In the genomic region with DNA sequence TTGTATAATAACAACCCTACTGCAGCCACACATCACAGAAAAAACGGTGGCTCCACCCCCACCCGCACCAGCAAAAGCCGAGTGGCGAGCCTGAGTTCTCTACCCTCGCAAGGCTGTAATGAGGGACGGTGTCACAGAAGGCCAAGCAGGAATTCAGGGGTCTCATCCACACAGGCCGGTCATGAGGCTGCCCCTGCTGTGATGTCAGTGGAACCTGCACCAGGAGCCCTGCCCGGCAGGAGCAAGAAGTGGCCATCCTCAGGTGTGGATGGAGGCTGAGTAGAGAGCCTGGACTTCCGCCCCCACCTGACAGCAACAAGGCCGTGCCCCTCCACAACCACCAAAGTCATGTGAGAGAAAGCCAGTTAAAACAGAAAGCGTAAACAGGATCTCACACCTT, we compare ENCODE assay signal across 13 cellular contexts. TPM values are rescaled to one million over a fixed set of nuclear protein-coding genes. Genes with fewer than 3 reads are reported as not detected.
DNase-seq lines count a peak whose midpoint lies in the region; ATAC-seq and TF ChIP-seq lines count a peak whose summit lies in the region.
"Had no signal": no experiment of that assay in that cellular context is flagged by ENCODE, and none has a peak within 500 bp of the region (broad histone marks: within the 10 kb centered on the region; RNA-seq: fewer than 3 reads in every experiment).

No MANE protein-coding gene starts in this region.

- no peak for TF ChIP-seq POLR2A in sigmoid colon (IDR thresholded peaks at IDR 0.05)

- ATAC-seq in WTC11 (no peak), HG02885 (IDR thresholded peaks at IDR 0.05; ENCODE audit: poor library complexity, unreplicated experiment) (no peak)
- ATAC-seq in stimulated activated effector memory CD8-positive, alpha-beta T cell treated with anti-CD3 and anti-CD28 coated beads, Interleukin-12 subunit alpha, Interleukin-12 subunit beta, amount 100 ng/mL, for 72 hours: peak; percentile 78

- no peak for TF ChIP-seq CTCF in WTC11 (IDR thresholded peaks at IDR 0.05)
- TF ChIP-seq CTCF in sigmoid colon (IDR thresholded peaks at IDR 0.05): no peak
- no peak for TF ChIP-seq CTCF in colonic mucosa (IDR thresholded peaks at IDR 0.05)

- 86 to 90% methylated on average over 11 of the region's 11 CpGs for WGBS in sigmoid colon, 2 donors

- H3K4me3 ChIP-seq in duodenal mucosa (ENCODE audit: low read depth in 1 of 2, low read length in 2 of 2) (no peak overlapping the region), sigmoid colon (no peak overlapping the region), colonic mucosa (no peak overlapping the region)
- H3K4me3 ChIP-seq: tibial nerve had no signal

- H3K4me1 ChIP-seq in duodenal mucosa (ENCODE audit: control insufficient read depth in 1 of 2, insufficient read depth in 2 of 2, low read length in 2 of 2): no peaks in the 10 kb centered on the region
- H3K4me1 ChIP-seq in sigmoid colon: no peaks in the 10 kb centered on the region
- no peaks in the 10 kb centered on the region for H3K4me1 ChIP-seq in colonic mucosa
- H3K4me1 ChIP-seq: tibial nerve had no signal

- no peaks in the 10 kb centered on the region for H3K27me3 ChIP-seq in duodenal mucosa (ENCODE audit: control insufficient read depth in 1 of 2, insufficient read depth in 2 of 2, low read length in 2 of 2)
- no peaks in the 10 kb centered on the region for H3K27me3 ChIP-seq in sigmoid colon
- H3K27me3 ChIP-seq in colonic mucosa: no peaks in the 10 kb centered on the region
- H3K27me3 ChIP-seq: tibial nerve had no signal

- peak; percentile 30 for DNase-seq in activated CD8-positive, alpha-beta memory T cell treated with anti-CD3 and anti-CD28 coated beads, Interleukin-2, amount 50 U/mL, for 4 hours
- no peak for DNase-seq in activated CD8-positive, alpha-beta memory T cell treated with anti-CD3 and anti-CD28 coated beads for 24 hours
- DNase-seq in WTC11 (ENCODE audit: low spot score): no peak
- peak in 1 of 2 donors; percentile 60 for DNase-seq in stimulated activated effector memory CD8-positive, alpha-beta T cell treated with anti-CD3 and anti-CD28 coated beads, Interleukin-12 subunit alpha, Interleukin-12 subunit beta, amount 100 ng/mL, for 72 hours (ENCODE audit: low spot score in 2 of 2)
- DNase-seq in sigmoid colon: no peak
- DNase-seq in colonic mucosa: no peak
- DNase-seq: DMS53, glutamatergic neuron, OCI-M1 had no signal

- no peaks in the 10 kb centered on the region for H3K4me1 Mint-ChIP-seq in WTC11
- peaks cover 76% of the 10 kb centered on the region for H3K4me1 Mint-ChIP-seq in stimulated activated effector memory CD8-positive, alpha-beta T cell treated with anti-CD3 and anti-CD28 coated beads, Interleukin-12 subunit alpha, Interleukin-12 subunit beta, amount 100 ng/mL, for 72 hours

- CTCF ChIA-PET in WTC11 (lab: Charles Lee): no interaction called here

- H3K9me3 ChIP-seq in duodenal mucosa (ENCODE audit: control insufficient read depth in 1 of 2, low read length in 2 of 2): no peaks in the 10 kb centered on the region
- H3K9me3 ChIP-seq in sigmoid colon: no peaks in the 10 kb centered on the region
- no peaks in the 10 kb centered on the region for H3K9me3 ChIP-seq in colonic mucosa
- H3K9me3 ChIP-seq: tibial nerve had no signal

- no peaks in the 10 kb centered on the region; the same call in 1 of the 2 replicates for H3K27me3 Mint-ChIP-seq in WTC11 (ENCODE audit: low read depth)

- peaks cover 5% of the 10 kb centered on the region; the same call in 1 of the 2 replicates for H3K9me3 Mint-ChIP-seq in WTC11
- no peaks in the 10 kb centered on the region for H3K9me3 Mint-ChIP-seq in stimulated activated effector memory CD8-positive, alpha-beta T cell treated with anti-CD3 and anti-CD28 coated beads, Interleukin-12 subunit alpha, Interleukin-12 subunit beta, amount 100 ng/mL, for 72 hours

- H3K36me3 ChIP-seq in duodenal mucosa (ENCODE audit: control insufficient read depth in 1 of 2, insufficient read depth in 2 of 2, low read length in 2 of 2) (peaks cover 15 to 52% of the 10 kb centered on the region in 2 donors), sigmoid colon (peaks cover 5 to 70% (median 17%) of the 10 kb centered on the region in 4 donors), colonic mucosa (no peaks in the 10 kb centered on the region)

- H3K27ac ChIP-seq in duodenal mucosa (ENCODE audit: low read depth, low read length) (peak overlapping the region; percentile 13), sigmoid colon (peak overlapping the region in 1 of 4 donors; percentile 18), colonic mucosa (no peak overlapping the region)

- peak overlapping the region; percentile 48; the same call in 1 of the 2 replicates for H3K27ac Mint-ChIP-seq in WTC11
- peak overlapping the region; percentile 96 for H3K27ac Mint-ChIP-seq in stimulated activated effector memory CD8-positive, alpha-beta T cell treated with anti-CD3 and anti-CD28 coated beads, Interleukin-12 subunit alpha, Interleukin-12 subunit beta, amount 100 ng/mL, for 72 hours

- H3K4me3 Mint-ChIP-seq in WTC11: no peak overlapping the region
- H3K4me3 Mint-ChIP-seq in stimulated activated effector memory CD8-positive, alpha-beta T cell treated with anti-CD3 and anti-CD28 coated beads, Interleukin-12 subunit alpha, Interleukin-12 subunit beta, amount 100 ng/mL, for 72 hours: peak overlapping the region; percentile 70

- intact Hi-C loops in sigmoid colon (cut with DNase I) (no loop called here), colonic mucosa (cut with DNase I) (no loop called here)

- H3K9ac ChIP-seq in duodenal mucosa (ENCODE audit: low read depth in 1 of 2, low read length in 2 of 2) (no peak overlapping the region), colonic mucosa (ENCODE audit: low read depth in 2 of 2, low read length in 2 of 2) (no peak overlapping the region)

- peaks cover 43% of the 10 kb centered on the region for H3K36me3 Mint-ChIP-seq in WTC11
- peaks cover 75% of the 10 kb centered on the region for H3K36me3 Mint-ChIP-seq in stimulated activated effector memory CD8-positive, alpha-beta T cell treated with anti-CD3 and anti-CD28 coated beads, Interleukin-12 subunit alpha, Interleukin-12 subunit beta, amount 100 ng/mL, for 72 hours

- POLR2A ChIA-PET in WTC11 (lab: Charles Lee): no interaction called here

- no peak for TF ChIP-seq EP300 in sigmoid colon (IDR thresholded peaks at IDR 0.05)

TF ChIP-seq in WTC11, 78 proteins besides CTCF, POLR2A, EP300 and RAD21 (continues in another document):
- TF ChIP-seq ZNF671 (CRISPR knock-in tag; IDR thresholded peaks at IDR 0.05) (no peak), SOX15 (CRISPR knock-in tag; IDR thresholded peaks at IDR 0.05) (no peak), OVOL2 (CRISPR knock-in tag; IDR thresholded peaks at IDR 0.05; ENCODE audit: borderline replicate concordance) (no peak), NFYB (CRISPR knock-in tag; conservative IDR thresholded peaks at IDR 0.05; ENCODE audit: low read depth) (no peak), TEAD4 (CRISPR knock-in tag; IDR thresholded peaks at IDR 0.05) (no peak), ELF4 (CRISPR knock-in tag; IDR thresholded peaks at IDR 0.05; ENCODE audit: low read depth) (no peak), SP1 (CRISPR knock-in tag; conservative IDR thresholded peaks at IDR 0.05) (no peak), FOXP1 (CRISPR knock-in tag; IDR thresholded peaks at IDR 0.05; ENCODE audit: borderline replicate concordance) (no peak), MXD4 (CRISPR knock-in tag; IDR thresholded peaks at IDR 0.05; ENCODE audit: borderline replicate concordance) (no peak), STAT6 (CRISPR knock-in tag; conservative IDR thresholded peaks at IDR 0.05; ENCODE audit: low read depth) (no peak)
- TF ChIP-seq, protein P1, sequence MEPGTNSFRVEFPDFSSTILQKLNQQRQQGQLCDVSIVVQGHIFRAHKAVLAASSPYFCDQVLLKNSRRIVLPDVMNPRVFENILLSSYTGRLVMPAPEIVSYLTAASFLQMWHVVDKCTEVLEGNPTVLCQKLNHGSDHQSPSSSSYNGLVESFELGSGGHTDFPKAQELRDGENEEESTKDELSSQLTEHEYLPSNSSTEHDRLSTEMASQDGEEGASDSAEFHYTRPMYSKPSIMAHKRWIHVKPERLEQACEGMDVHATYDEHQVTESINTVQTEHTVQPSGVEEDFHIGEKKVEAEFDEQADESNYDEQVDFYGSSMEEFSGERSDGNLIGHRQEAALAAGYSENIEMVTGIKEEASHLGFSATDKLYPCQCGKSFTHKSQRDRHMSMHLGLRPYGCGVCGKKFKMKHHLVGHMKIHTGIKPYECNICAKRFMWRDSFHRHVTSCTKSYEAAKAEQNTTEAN (CRISPR knock-in tag; IDR thresholded peaks at IDR 0.05): no peak

RNA-seq across cellular contexts. Expression of gene LYAR, which starts 20.6 kb away (rescaled TPM):
- total RNA-seq in WTC11 (2021) (32.1 to 36.8 TPM (median 34.1 TPM) in 3 replicates), sigmoid colon (10 to 100 TPM; 11.4 to 18.2 (median 14.8) TPM), colonic mucosa (10 to 100 TPM in 1 of 2 donors, 1 to 10 TPM in 1; 6.7 to 16.7 TPM)
- polyA plus RNA-seq in sigmoid colon: 10 to 100 TPM in 1 of 3 donors, 1 to 10 TPM in 2; 3.6 to 19.9 (median 9.0) TPM

RNA-seq across cellular contexts. Expression of gene ZBTB49, which starts 20.7 kb away (rescaled TPM):
- total RNA-seq in WTC11 (2021) (4.4 to 7.4 TPM (median 5.6 TPM) in 3 replicates), sigmoid colon (1 to 10 TPM; 4.1 to 6.2 (median 4.6) TPM), colonic mucosa (1 to 10 TPM; 4.0 to 5.1 TPM)
- polyA plus RNA-seq in sigmoid colon: 1 to 10 TPM in 2 of 3 donors, under 1 TPM in 1; 0.69 to 2.8 (median 1.2) TPM

RNA-seq across cellular contexts. Expression of gene TMEM128, which starts 21.3 kb away (rescaled TPM):
- total RNA-seq in WTC11 (2021): 21.1 to 26.5 TPM (median 25.4 TPM) in 3 replicates
- 10 to 100 TPM; 11.1 to 23.5 (median 22.6) TPM for total RNA-seq in sigmoid colon
- 10 to 100 TPM; 20.8 to 33.0 (median 20.8) TPM for polyA plus RNA-seq in sigmoid colon
- total RNA-seq in colonic mucosa: 10 to 100 TPM; 16.9 to 18.7 TPM

RNA-seq across cellular contexts. Expression of gene OTOP1, which starts 42.6 kb away (rescaled TPM):
- total RNA-seq in WTC11 (2021) (not detected in 3 replicates), sigmoid colon (not detected), colonic mucosa (not detected)
- not detected for polyA plus RNA-seq in sigmoid colon
- total RNA-seq: skeletal muscle tissue, tibial nerve had no signal
